ENCODE assay signal across 23 cellular contexts in genomic region chr19:51063664-51064063, GRCh38. TPM values are rescaled to one million over a fixed set of nuclear protein-coding genes. Genes with fewer than 3 reads are reported as not detected.
DNase-seq lines count a peak whose midpoint lies in the region; TF ChIP-seq lines count a peak whose summit lies in the region.
"Had no signal": no experiment of that assay in that cellular context is flagged by ENCODE, and none has a peak within 500 bp of the region (broad histone marks: within the 10 kb centered on the region; RNA-seq: fewer than 3 reads in every experiment).

No MANE protein-coding gene starts in this region.

- TF ChIP-seq CTCF in osteoblast (IDR thresholded peaks at IDR 0.05; ENCODE audit: extremely low read depth, low read depth, low read length) = no peak
- TF ChIP-seq CTCF in GM10248 (IDR thresholded peaks at IDR 0.05; ENCODE audit: control extremely low read depth, extremely low read depth, low read depth, missing control alignments) = no peak

- no peak overlapping the region for H3K27ac ChIP-seq in osteoblast (ENCODE audit: low read depth, low read length)

- no peaks in the 10 kb centered on the region for H3K36me3 Mint-ChIP-seq in activated naive CD8-positive, alpha-beta T cell
- H3K36me3 Mint-ChIP-seq in activated naive CD8-positive, alpha-beta T cell treated with anti-CD3 and anti-CD28 coated beads for 36 hours = no peaks in the 10 kb centered on the region
- H3K36me3 Mint-ChIP-seq in immature natural killer cell = peaks cover 0 to 6% (median 4%) of the 10 kb centered on the region in 3 donors
- H3K36me3 Mint-ChIP-seq: CD14-positive monocyte had no signal

- H3K27ac Mint-ChIP-seq in activated naive CD8-positive, alpha-beta T cell = no peak overlapping the region
- H3K27ac Mint-ChIP-seq in activated naive CD8-positive, alpha-beta T cell treated with anti-CD3 and anti-CD28 coated beads for 36 hours = no peak overlapping the region
- H3K27ac Mint-ChIP-seq in immature natural killer cell = no peak overlapping the region
- H3K27ac Mint-ChIP-seq: CD14-positive monocyte had no signal

- no peaks in the 10 kb centered on the region for H3K27me3 ChIP-seq in osteoblast (ENCODE audit: insufficient read depth, low read length)

- peaks cover 5% of the 10 kb centered on the region for H3K4me1 Mint-ChIP-seq in activated naive CD8-positive, alpha-beta T cell (ENCODE audit: low read depth)
- peaks cover 1% of the 10 kb centered on the region for H3K4me1 Mint-ChIP-seq in activated naive CD8-positive, alpha-beta T cell treated with anti-CD3 and anti-CD28 coated beads for 36 hours
- H3K4me1 Mint-ChIP-seq in immature natural killer cell = peaks cover 5 to 6% of the 10 kb centered on the region in 2 donors

- CTCF ChIA-PET in GM10248 (lab: Yijun Ruan, JAX) = interaction anchor here (1.0 kb wide), 1 partner anchor 29 kb away, joined by 3 read pairs; no protein-coding TSS in a partner anchor

- H3K4me2 ChIP-seq in osteoblast (ENCODE audit: insufficient read depth, low read length) = no peak overlapping the region

- H3K36me3 ChIP-seq in osteoblast (ENCODE audit: insufficient read depth, low read length) = no peaks in the 10 kb centered on the region

- POLR2A ChIA-PET in GM10248 (lab: Yijun Ruan, JAX) = no interaction called here

- no peak overlapping the region for H2AFZ ChIP-seq in osteoblast (ENCODE audit: low read length)

- no peaks in the 10 kb centered on the region for H3K79me2 ChIP-seq in osteoblast (ENCODE audit: insufficient read depth, low read length)

- peaks cover 32% of the 10 kb centered on the region for H3K27me3 Mint-ChIP-seq in activated naive CD8-positive, alpha-beta T cell
- peaks cover 61% of the 10 kb centered on the region for H3K27me3 Mint-ChIP-seq in activated naive CD8-positive, alpha-beta T cell treated with anti-CD3 and anti-CD28 coated beads for 36 hours
- peaks cover 13 to 26% (median 16%) of the 10 kb centered on the region in 3 donors for H3K27me3 Mint-ChIP-seq in immature natural killer cell (ENCODE audit: low read depth in 3 of 3)

- H3K4me3 ChIP-seq in osteoblast (ENCODE audit: insufficient read depth, low read length) = no peak overlapping the region
- H3K4me3 ChIP-seq: GM12878 had no signal

- H3K9me3 Mint-ChIP-seq in activated naive CD8-positive, alpha-beta T cell (ENCODE audit: low read depth) = no peaks in the 10 kb centered on the region
- H3K9me3 Mint-ChIP-seq in activated naive CD8-positive, alpha-beta T cell treated with anti-CD3 and anti-CD28 coated beads for 36 hours = no peaks in the 10 kb centered on the region
- no peaks in the 10 kb centered on the region for H3K9me3 Mint-ChIP-seq in immature natural killer cell

- DNase-seq in activated naive CD8-positive, alpha-beta T cell treated with anti-CD3 and anti-CD28 coated beads for 36 hours = no peak
- DNase-seq in immature natural killer cell (no peak), osteoblast (ENCODE audit: insufficient read length, low spot score, missing footprints) (peak; percentile 43), GM10248 (ENCODE audit: extremely low spot score) (no peak), SKM-1 (lab: John Stamatoyannopoulos, UW; ENCODE audit: unreplicated experiment) (no peak), HCEC 1CT (no peak), SK-N-DZ (ENCODE audit: low spot score) (no peak)
- DNase-seq: 8988T; COR-L47; DMS 273 treated with DMSO at 0.1 percent for 48 hours; GF-D8; NCI-H1092 treated with DMSO at 0.1 percent for 48 hours; NCI-H2081; NCI-H748 treated with DMSO at 0.1 percent for 48 hours; NK-92 treated with Interleukin-12 subunit alpha and Interleukin-12 subunit beta, amount 100 ng/mL, for 24 hours; Right ventricle myocardium superior had no signal

- H3K9me3 ChIP-seq in osteoblast (ENCODE audit: low read depth, low read length) = no peaks in the 10 kb centered on the region

- H4K20me1 ChIP-seq in osteoblast (ENCODE audit: insufficient read depth, low read length) = no peaks in the 10 kb centered on the region

- H3K4me3 Mint-ChIP-seq in activated naive CD8-positive, alpha-beta T cell = peak overlapping the region; percentile 60
- H3K4me3 Mint-ChIP-seq in activated naive CD8-positive, alpha-beta T cell treated with anti-CD3 and anti-CD28 coated beads for 36 hours = no peak overlapping the region
- peak overlapping the region in 3 of 5 donors; percentile 41 to 68 (median 44) for H3K4me3 Mint-ChIP-seq in immature natural killer cell

- no peaks in the 10 kb centered on the region for H3K4me1 ChIP-seq in osteoblast (ENCODE audit: insufficient read depth, low read length)

RNA-seq across cellular contexts. Expression of gene KLK13, which starts 1.2 kb away (rescaled TPM):
- total RNA-seq in activated naive CD8-positive, alpha-beta T cell treated with anti-CD3 and anti-CD28 coated beads for 36 hours = not detected
- not detected for polyA plus RNA-seq in immature natural killer cell
- not detected in 2 replicates for total RNA-seq in osteoblast
- polyA plus RNA-seq in SK-N-DZ (2014; cell fraction: cytosol; rRNA removed) = not detected in 2 replicates
- polyA plus RNA-seq in SK-N-DZ (2014; cell fraction: nucleus; rRNA removed) = not detected in 2 replicates
- total RNA-seq: Daoy, GM12878, NCI-H460, Right ventricle myocardium superior had no signal
- polyA plus RNA-seq: AG04450, CD14-positive monocyte, GM12878 had no signal

RNA-seq across cellular contexts. Expression of gene KLK14, which starts 19.0 kb away (rescaled TPM):
- under 1 TPM; 0.30 to 0.31 TPM for total RNA-seq in activated naive CD8-positive, alpha-beta T cell treated with anti-CD3 and anti-CD28 coated beads for 36 hours
- polyA plus RNA-seq in immature natural killer cell = not detected
- total RNA-seq in osteoblast = not detected in 2 replicates
- not detected in 2 replicates for polyA plus RNA-seq in SK-N-DZ (2014; cell fraction: cytosol; rRNA removed)
- polyA plus RNA-seq in SK-N-DZ (2014; cell fraction: nucleus; rRNA removed) = not detected in 2 replicates
- total RNA-seq: Daoy, GM12878, K562, NCI-H460 had no signal
- polyA plus RNA-seq: AG04450, CD14-positive monocyte, GM12878, K562 had no signal

RNA-seq across cellular contexts. Expression of gene KLK12, which starts 28.9 kb away (rescaled TPM):
- total RNA-seq in activated naive CD8-positive, alpha-beta T cell treated with anti-CD3 and anti-CD28 coated beads for 36 hours = not detected
- polyA plus RNA-seq in immature natural killer cell = not detected
- not detected in 2 replicates for total RNA-seq in osteoblast
- polyA plus RNA-seq in SK-N-DZ (2014; cell fraction: cytosol; rRNA removed) = not detected in 2 replicates
- not detected in 2 replicates for polyA plus RNA-seq in SK-N-DZ (2014; cell fraction: nucleus; rRNA removed)
- total RNA-seq: Daoy, GM12878, K562, NCI-H460, Right ventricle myocardium superior had no signal
- polyA plus RNA-seq: AG04450, CD14-positive monocyte, GM12878, K562 had no signal

RNA-seq across cellular contexts. Expression of gene KLK11, which starts 37.2 kb away (rescaled TPM):
- total RNA-seq in activated naive CD8-positive, alpha-beta T cell treated with anti-CD3 and anti-CD28 coated beads for 36 hours = not detected
- polyA plus RNA-seq in immature natural killer cell = not detected
- not detected in 2 replicates for total RNA-seq in osteoblast
- not detected in 2 replicates for polyA plus RNA-seq in SK-N-DZ (2014; cell fraction: cytosol; rRNA removed)
- polyA plus RNA-seq in SK-N-DZ (2014; cell fraction: nucleus; rRNA removed) = not detected in 2 replicates
- total RNA-seq: Daoy, GM12878, K562, NCI-H460, Right ventricle myocardium superior had no signal
- polyA plus RNA-seq: AG04450, CD14-positive monocyte, GM12878, K562 had no signal

RNA-seq across cellular contexts. Expression of gene KLK10, which starts 44.2 kb away (rescaled TPM):
- total RNA-seq in activated naive CD8-positive, alpha-beta T cell treated with anti-CD3 and anti-CD28 coated beads for 36 hours = not detected
- polyA plus RNA-seq in immature natural killer cell = not detected
- not detected in 2 replicates for total RNA-seq in osteoblast
- not detected in 2 replicates for polyA plus RNA-seq in SK-N-DZ (2014; cell fraction: cytosol; rRNA removed)
- not detected in 2 replicates for polyA plus RNA-seq in SK-N-DZ (2014; cell fraction: nucleus; rRNA removed)
- total RNA-seq: Daoy, GM12878, Right ventricle myocardium superior had no signal
- polyA plus RNA-seq: AG04450, CD14-positive monocyte, GM12878, K562 had no signal
